Comparison of ENCODE assay signal across 16 cellular contexts in the genomic region with DNA sequence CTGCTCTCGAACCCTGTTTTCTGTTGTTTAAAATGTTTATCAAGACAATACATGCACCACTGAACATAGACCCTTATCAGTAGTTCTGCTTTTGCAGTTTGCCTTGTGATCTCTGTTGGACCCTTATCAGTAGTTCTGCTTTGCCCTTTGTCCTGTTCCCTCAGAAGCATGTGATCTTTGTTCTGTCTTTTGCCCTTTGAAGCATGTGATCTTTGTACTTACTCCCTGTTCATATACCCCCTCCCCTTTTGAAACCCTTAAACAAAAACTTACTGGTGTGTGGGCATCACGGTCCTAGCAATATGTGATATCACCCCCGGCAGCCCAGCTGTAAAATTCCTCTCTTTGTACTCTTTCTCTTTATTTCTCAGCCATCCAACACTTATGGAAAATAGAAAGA. TPM values are rescaled to one million over a fixed set of nuclear protein-coding genes. Genes with fewer than 3 reads are reported as not detected.
"Had no signal": no experiment of that assay in that cellular context is flagged by ENCODE, and none has a peak within 500 bp of the region (broad histone marks: within the 10 kb centered on the region; RNA-seq: fewer than 3 reads in every experiment).

No MANE protein-coding gene starts in this region.

RNA-seq across cellular contexts. Expression of gene UGT2B11, which starts 22.6 kb away (rescaled TPM):
- total RNA-seq: natural killer cell, omental fat pad, osteocyte, pancreas, posterior vena cava, prostate gland, pulmonary artery endothelial cell, right atrium auricular region, sciatic nerve, subcutaneous adipose tissue, thoracic aorta, tibial nerve, upper lobe of left lung, ureter, vagina had no signal
- polyA plus RNA-seq: pancreas, stomach had no signal
